Comparison of ENCODE assay signal across 28 cellular contexts in the genomic region with DNA sequence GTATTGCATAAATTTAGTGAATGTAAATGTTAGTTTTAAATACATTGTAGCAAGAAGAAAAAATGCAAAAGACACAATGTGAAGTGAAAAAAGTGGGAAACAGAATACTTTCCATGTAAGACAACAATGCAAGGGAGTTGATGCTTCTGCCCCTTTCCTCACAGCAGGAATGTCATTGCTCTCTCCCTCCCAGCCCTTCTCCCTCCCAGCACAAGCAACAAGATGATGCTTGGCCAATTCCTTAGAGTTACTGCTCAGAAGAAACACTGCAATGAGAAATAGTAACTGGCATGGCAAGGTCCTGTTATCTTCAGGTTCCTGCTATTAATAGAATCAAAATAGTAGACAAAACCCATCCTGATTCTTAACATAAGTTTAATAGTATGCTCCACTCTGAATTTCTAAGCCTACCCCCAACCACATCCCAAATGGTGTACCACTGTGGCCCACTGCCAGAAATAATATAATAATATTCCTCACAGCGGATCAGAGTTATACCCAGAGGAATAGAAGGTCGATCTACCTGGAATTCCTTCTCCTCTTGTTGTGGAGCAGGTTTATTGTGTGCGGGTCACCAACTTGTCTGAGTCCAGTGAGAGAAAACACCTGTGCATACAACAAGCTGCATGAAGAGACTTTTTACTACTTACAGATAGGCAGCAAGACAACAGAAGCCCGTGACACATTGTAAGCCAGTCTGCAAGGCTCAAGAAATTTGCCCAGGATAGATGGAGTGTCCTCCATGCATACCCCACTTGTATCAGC.
A peak's percentile ranks its signal among the peaks of the same experiment; 100 is the strongest.
DNase-seq lines count a peak whose midpoint lies in the region; ATAC-seq and TF ChIP-seq lines count a peak whose summit lies in the region.
"Had no signal": no experiment of that assay in that cellular context is flagged by ENCODE, and none has a peak within 500 bp of the region (broad histone marks: within the 10 kb centered on the region; RNA-seq: fewer than 3 reads in every experiment).

No MANE protein-coding gene starts in this region.

- H3K27me3 Mint-ChIP-seq in MCF 10A (ENCODE audit: insufficient read depth, unreplicated experiment), result no peaks in the 10 kb centered on the region
- H3K27me3 Mint-ChIP-seq: activated T-cell treated with anti-CD3 and anti-CD28 coated beads, Interleukin-2, amount 50 U/mL, for 24 hours; B cell; central memory CD8-positive, alpha-beta T cell had no signal

- H3K4me1 ChIP-seq in mammary epithelial cell (ENCODE audit: insufficient read depth, low read length) (peaks cover 43% of the 10 kb centered on the region), body of pancreas (peaks cover 12% of the 10 kb centered on the region), aorta (ENCODE audit: control insufficient read depth in 1 of 2, insufficient read depth in 2 of 2, low read length in 2 of 2) (no peaks in the 10 kb centered on the region)

- DNase-seq in mammary epithelial cell, result no peak
- no peak for DNase-seq in MCF 10A (ENCODE audit: unreplicated experiment)
- peak in 2 of 4 donors; percentile 22 to 42 for DNase-seq in body of pancreas
- peak; percentile 22 for DNase-seq in iris pigment epithelial cell (ENCODE audit: low read depth)
- no peak for DNase-seq in aorta
- no peak for DNase-seq in foreskin melanocyte
- no peak for DNase-seq in NCI-H446 (lab: John Stamatoyannopoulos, UW)
- DNase-seq in MV-4-11 (lab: John Stamatoyannopoulos, UW), result no peak
- DNase-seq: 8988T; activated CD4-positive, alpha-beta T cell treated with anti-CD3 and anti-CD28 coated beads for 1 hour; activated naive CD4-positive, alpha-beta T cell; activated T-cell treated with anti-CD3 and anti-CD28 coated beads, Interleukin-2, amount 50 U/mL, for 24 hours; erythroblast; kidney; NCI-H1105 treated with DMSO at 0.1 percent for 48 hours; NCI-H2029 treated with DMSO at 0.1 percent for 48 hours; NCI-H2227 treated with DMSO at 0.1 percent for 48 hours; NCI-H82; RPMI8226 had no signal

- H3K9ac ChIP-seq in mammary epithelial cell (ENCODE audit: insufficient read depth, low read length), result no peak overlapping the region

- CTCF ChIA-PET in mammary epithelial cell (lab: Charles Lee; ENCODE audit: low non-redundant PET), result interaction anchor here (0.6 kb wide), 1 partner anchor 771 kb away, joined by 15 read pairs; no protein-coding TSS in a partner anchor
- CTCF ChIA-PET in MCF 10A (lab: Yijun Ruan, JAX), result interaction anchor here (0.7 to 1.3 kb wide), 2 partner anchors 40 to 368 kb away, joined by 3 to 4 read pairs; no protein-coding TSS in a partner anchor

- H3K9me3 ChIP-seq in mammary epithelial cell (replicated peaks; ENCODE audit: insufficient read depth, low read length) (no peaks in the 10 kb centered on the region), body of pancreas (no peaks in the 10 kb centered on the region), aorta (ENCODE audit: control insufficient read depth, low read length) (no peaks in the 10 kb centered on the region)
- H3K9me3 ChIP-seq: neutrophil had no signal

- TF ChIP-seq POLR2A in body of pancreas (IDR thresholded peaks at IDR 0.05), result no peak

- no peaks in the 10 kb centered on the region for H3K79me2 ChIP-seq in mammary epithelial cell (ENCODE audit: insufficient read depth, low read length)

- no peak overlapping the region for H3K4me2 ChIP-seq in mammary epithelial cell (ENCODE audit: insufficient read depth, low read depth, low read length)

- POLR2A ChIA-PET in MCF 10A (lab: Yijun Ruan, JAX), result interaction anchor here (0.6 to 4.5 kb wide), 7 partner anchors 19 to 112 kb away, joined by 3 to 99 read pairs (median 4); a partner anchor contains a TSS

- BruUV-seq in mammary epithelial cell (replicated peaks; lab: Mats Ljungman, UMichigan) (no TSS peak), MCF 10A (replicated peaks; lab: Mats Ljungman, UMichigan) (no TSS peak)

- H3K4me3 ChIP-seq in mammary epithelial cell (replicated peaks in 1 of 3; ENCODE audit: insufficient read depth in 1 of 3, low read depth in 2 of 3, low read length in 3 of 3) (no peak overlapping the region), body of pancreas (no peak overlapping the region), aorta (ENCODE audit: low read length in 2 of 2) (no peak overlapping the region)
- H3K4me3 ChIP-seq: lung, SK-N-MC, skin epidermis had no signal

- in situ Hi-C loops in mammary epithelial cell (cut with MboI; ENCODE audit: low sequenced_read_pairs in 2 of 2), result no loop called here

- peak overlapping the region; percentile 51 for H3K27ac ChIP-seq in mammary epithelial cell (ENCODE audit: insufficient read depth, low read depth, low read length)
- peak overlapping the region in 1 of 4 donors; percentile 18 for H3K27ac ChIP-seq in body of pancreas
- no peak overlapping the region for H3K27ac ChIP-seq in aorta (ENCODE audit: low read depth in 1 of 2, low read length in 2 of 2)
- H3K27ac ChIP-seq: neutrophil, SK-N-MC, skin epidermis had no signal

- no peaks in the 10 kb centered on the region for H4K20me1 ChIP-seq in mammary epithelial cell (ENCODE audit: insufficient read depth, low read length)

- intact Hi-C loops in mammary epithelial cell (cut with micrococcal nuclease) (no loop called here), MCF 10A (cut with micrococcal nuclease) (no loop called here), body of pancreas (cut with DNase I) (no loop called here), aorta (cut with DNase I) (no loop called here)

- no peaks in the 10 kb centered on the region for H3K36me3 Mint-ChIP-seq in MCF 10A (ENCODE audit: insufficient read depth, unreplicated experiment)
- H3K36me3 Mint-ChIP-seq: IgD-negative memory B cell; stimulated activated effector memory CD8-positive, alpha-beta T cell treated with anti-CD3 and anti-CD28 coated beads, Interleukin-12 subunit alpha, Interleukin-12 subunit beta, amount 100 ng/mL, for 72 hours had no signal

- H3K27me3 ChIP-seq in mammary epithelial cell (ENCODE audit: insufficient read depth, low read length), result no peaks in the 10 kb centered on the region
- H3K27me3 ChIP-seq in body of pancreas, result no peaks in the 10 kb centered on the region
- H3K27me3 ChIP-seq in aorta (ENCODE audit: control insufficient read depth in 1 of 2, insufficient read depth in 2 of 2, low read length in 1 of 2), result no peaks in the 10 kb centered on the region
- H3K27me3 ChIP-seq: neutrophil had no signal

- no peak overlapping the region for H3K4me3 Mint-ChIP-seq in MCF 10A (ENCODE audit: unreplicated experiment)
- H3K4me3 Mint-ChIP-seq: activated T-cell treated with anti-CD3 and anti-CD28 coated beads, Interleukin-2, amount 50 U/mL, for 24 hours; B cell; central memory CD8-positive, alpha-beta T cell; IgD-negative memory B cell; stimulated activated effector memory CD8-positive, alpha-beta T cell treated with anti-CD3 and anti-CD28 coated beads, Interleukin-12 subunit alpha, Interleukin-12 subunit beta, amount 100 ng/mL, for 72 hours; T-helper 1 cell treated with Interleukin-12 subunit alpha and Interleukin-12 subunit beta and Interleukin-4 antibody, amounts not matched to agents 30 μg/mL and 1 μg/mL, for 36 hours had no signal

- peak; percentile 40 for ATAC-seq in body of pancreas
- peak; percentile 26 for ATAC-seq in aorta (ENCODE audit: low FRiP score)
- ATAC-seq: stimulated activated effector memory CD8-positive, alpha-beta T cell treated with anti-CD3 and anti-CD28 coated beads, Interleukin-12 subunit alpha, Interleukin-12 subunit beta, amount 100 ng/mL, for 72 hours had no signal

- H3K9me3 Mint-ChIP-seq in MCF 10A (ENCODE audit: unreplicated experiment), result no peaks in the 10 kb centered on the region
- H3K9me3 Mint-ChIP-seq: IgD-negative memory B cell had no signal

- dilution Hi-C loops in mammary epithelial cell (cut with HindIII; ENCODE audit: low sequenced_read_pairs), result no loop called here

- TF ChIP-seq CTCF in mammary epithelial cell (conservative IDR thresholded peaks at IDR 0.05 in 1 of 2, IDR thresholded peaks at IDR 0.05 in 1 of 2; ENCODE audit: extremely low read depth in 1 of 2, insufficient read depth in 1 of 2, low read depth in 1 of 2, low read length in 2 of 2), result no peak
- no peak for TF ChIP-seq CTCF in MCF 10A (IDR thresholded peaks at IDR 0.05; ENCODE audit: unreplicated experiment)
- no peak for TF ChIP-seq CTCF in body of pancreas (IDR thresholded peaks at IDR 0.05)

- peaks cover 35% of the 10 kb centered on the region for H3K4me1 Mint-ChIP-seq in MCF 10A (ENCODE audit: insufficient read depth, unreplicated experiment)
- H3K4me1 Mint-ChIP-seq: B cell; central memory CD8-positive, alpha-beta T cell; stimulated activated effector memory CD8-positive, alpha-beta T cell treated with anti-CD3 and anti-CD28 coated beads, Interleukin-12 subunit alpha, Interleukin-12 subunit beta, amount 100 ng/mL, for 72 hours had no signal

- WGBS in mammary epithelial cell (ENCODE audit: low coverage, missing lambda C conversion rate), result 71% methylated on average over 4 of the region's 4 CpGs
- WGBS in body of pancreas, 2 donors, result 25 to 26% methylated on average over 4 of the region's 4 CpGs
- WGBS in aorta, 2 donors, result 65 to 70% methylated on average over 4 of the region's 4 CpGs

- H2AFZ ChIP-seq in mammary epithelial cell (ENCODE audit: low read depth, low read length), result no peak overlapping the region

- H3K36me3 ChIP-seq in mammary epithelial cell (ENCODE audit: insufficient read depth, low read length) (no peaks in the 10 kb centered on the region), body of pancreas (replicated peaks in 1 of 2; ENCODE audit: insufficient read depth in 1 of 2, low read depth in 2 of 2) (no peaks in the 10 kb centered on the region), aorta (ENCODE audit: control insufficient read depth in 1 of 2, insufficient read depth in 2 of 2, low read length in 1 of 2) (no peaks in the 10 kb centered on the region)
- H3K36me3 ChIP-seq: neutrophil had no signal

- H3K27ac Mint-ChIP-seq in MCF 10A (ENCODE audit: low read depth, unreplicated experiment), result no peak overlapping the region
- H3K27ac Mint-ChIP-seq: activated T-cell treated with anti-CD3 and anti-CD28 coated beads, Interleukin-2, amount 50 U/mL, for 24 hours; B cell; IgD-negative memory B cell; stimulated activated effector memory CD8-positive, alpha-beta T cell treated with anti-CD3 and anti-CD28 coated beads, Interleukin-12 subunit alpha, Interleukin-12 subunit beta, amount 100 ng/mL, for 72 hours; T-helper 1 cell treated with Interleukin-12 subunit alpha and Interleukin-12 subunit beta and Interleukin-4 antibody, amounts not matched to agents 30 μg/mL and 1 μg/mL, for 36 hours had no signal
